In the genomic region with DNA sequence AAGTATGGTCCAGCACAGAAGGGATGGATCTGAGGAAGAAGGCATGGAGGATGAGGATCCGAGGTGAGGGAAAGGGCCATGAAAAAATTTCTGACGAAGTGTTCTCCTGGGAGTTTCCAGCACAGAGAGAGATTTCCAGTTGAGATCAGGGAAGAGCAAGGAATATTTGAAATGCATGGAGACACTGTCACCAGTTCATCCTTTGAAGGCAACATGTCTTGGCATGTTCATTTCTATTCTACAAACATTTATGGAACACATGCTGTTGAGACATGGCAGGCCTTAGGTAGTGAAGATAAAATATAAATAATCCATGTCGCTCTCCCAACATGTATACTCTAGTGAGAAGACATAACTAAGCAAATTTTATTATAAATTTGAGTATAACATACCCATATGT, we compare ENCODE assay signal across 1 cellular context.
TF ChIP-seq lines count a peak whose summit lies in the region.

No MANE protein-coding gene starts in this region.

TF ChIP-seq in HepG2, 621 proteins besides CTCF, POLR2A, EP300 and RAD21:
- no peak for TF ChIP-seq ZNF75D (CRISPR knock-in tag; IDR thresholded peaks at IDR 0.05; ENCODE audit: borderline replicate concordance)
- TF ChIP-seq, protein P1, sequence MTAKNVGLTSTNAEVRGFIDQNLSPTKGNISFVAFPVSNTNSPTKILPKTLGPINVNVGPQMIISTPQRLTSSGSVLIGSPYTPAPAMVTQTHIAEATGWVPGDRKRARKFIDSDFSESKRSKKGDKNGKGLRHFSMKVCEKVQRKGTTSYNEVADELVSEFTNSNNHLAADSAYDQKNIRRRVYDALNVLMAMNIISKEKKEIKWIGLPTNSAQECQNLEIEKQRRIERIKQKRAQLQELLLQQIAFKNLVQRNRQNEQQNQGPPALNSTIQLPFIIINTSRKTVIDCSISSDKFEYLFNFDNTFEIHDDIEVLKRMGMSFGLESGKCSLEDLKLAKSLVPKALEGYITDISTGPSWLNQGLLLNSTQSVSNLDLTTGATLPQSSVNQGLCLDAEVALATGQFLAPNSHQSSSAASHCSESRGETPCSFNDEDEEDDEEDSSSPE (CRISPR knock-in tag; IDR thresholded peaks at IDR 0.05): no peak
- TF ChIP-seq, protein P2, sequence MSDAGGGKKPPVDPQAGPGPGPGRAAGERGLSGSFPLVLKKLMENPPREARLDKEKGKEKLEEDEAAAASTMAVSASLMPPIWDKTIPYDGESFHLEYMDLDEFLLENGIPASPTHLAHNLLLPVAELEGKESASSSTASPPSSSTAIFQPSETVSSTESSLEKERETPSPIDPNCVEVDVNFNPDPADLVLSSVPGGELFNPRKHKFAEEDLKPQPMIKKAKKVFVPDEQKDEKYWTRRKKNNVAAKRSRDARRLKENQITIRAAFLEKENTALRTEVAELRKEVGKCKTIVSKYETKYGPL (CRISPR knock-in tag; IDR thresholded peaks at IDR 0.05): no peak
- TF ChIP-seq GZF1 (CRISPR knock-in tag; IDR thresholded peaks at IDR 0.05): no peak
- TF ChIP-seq, protein P3, sequence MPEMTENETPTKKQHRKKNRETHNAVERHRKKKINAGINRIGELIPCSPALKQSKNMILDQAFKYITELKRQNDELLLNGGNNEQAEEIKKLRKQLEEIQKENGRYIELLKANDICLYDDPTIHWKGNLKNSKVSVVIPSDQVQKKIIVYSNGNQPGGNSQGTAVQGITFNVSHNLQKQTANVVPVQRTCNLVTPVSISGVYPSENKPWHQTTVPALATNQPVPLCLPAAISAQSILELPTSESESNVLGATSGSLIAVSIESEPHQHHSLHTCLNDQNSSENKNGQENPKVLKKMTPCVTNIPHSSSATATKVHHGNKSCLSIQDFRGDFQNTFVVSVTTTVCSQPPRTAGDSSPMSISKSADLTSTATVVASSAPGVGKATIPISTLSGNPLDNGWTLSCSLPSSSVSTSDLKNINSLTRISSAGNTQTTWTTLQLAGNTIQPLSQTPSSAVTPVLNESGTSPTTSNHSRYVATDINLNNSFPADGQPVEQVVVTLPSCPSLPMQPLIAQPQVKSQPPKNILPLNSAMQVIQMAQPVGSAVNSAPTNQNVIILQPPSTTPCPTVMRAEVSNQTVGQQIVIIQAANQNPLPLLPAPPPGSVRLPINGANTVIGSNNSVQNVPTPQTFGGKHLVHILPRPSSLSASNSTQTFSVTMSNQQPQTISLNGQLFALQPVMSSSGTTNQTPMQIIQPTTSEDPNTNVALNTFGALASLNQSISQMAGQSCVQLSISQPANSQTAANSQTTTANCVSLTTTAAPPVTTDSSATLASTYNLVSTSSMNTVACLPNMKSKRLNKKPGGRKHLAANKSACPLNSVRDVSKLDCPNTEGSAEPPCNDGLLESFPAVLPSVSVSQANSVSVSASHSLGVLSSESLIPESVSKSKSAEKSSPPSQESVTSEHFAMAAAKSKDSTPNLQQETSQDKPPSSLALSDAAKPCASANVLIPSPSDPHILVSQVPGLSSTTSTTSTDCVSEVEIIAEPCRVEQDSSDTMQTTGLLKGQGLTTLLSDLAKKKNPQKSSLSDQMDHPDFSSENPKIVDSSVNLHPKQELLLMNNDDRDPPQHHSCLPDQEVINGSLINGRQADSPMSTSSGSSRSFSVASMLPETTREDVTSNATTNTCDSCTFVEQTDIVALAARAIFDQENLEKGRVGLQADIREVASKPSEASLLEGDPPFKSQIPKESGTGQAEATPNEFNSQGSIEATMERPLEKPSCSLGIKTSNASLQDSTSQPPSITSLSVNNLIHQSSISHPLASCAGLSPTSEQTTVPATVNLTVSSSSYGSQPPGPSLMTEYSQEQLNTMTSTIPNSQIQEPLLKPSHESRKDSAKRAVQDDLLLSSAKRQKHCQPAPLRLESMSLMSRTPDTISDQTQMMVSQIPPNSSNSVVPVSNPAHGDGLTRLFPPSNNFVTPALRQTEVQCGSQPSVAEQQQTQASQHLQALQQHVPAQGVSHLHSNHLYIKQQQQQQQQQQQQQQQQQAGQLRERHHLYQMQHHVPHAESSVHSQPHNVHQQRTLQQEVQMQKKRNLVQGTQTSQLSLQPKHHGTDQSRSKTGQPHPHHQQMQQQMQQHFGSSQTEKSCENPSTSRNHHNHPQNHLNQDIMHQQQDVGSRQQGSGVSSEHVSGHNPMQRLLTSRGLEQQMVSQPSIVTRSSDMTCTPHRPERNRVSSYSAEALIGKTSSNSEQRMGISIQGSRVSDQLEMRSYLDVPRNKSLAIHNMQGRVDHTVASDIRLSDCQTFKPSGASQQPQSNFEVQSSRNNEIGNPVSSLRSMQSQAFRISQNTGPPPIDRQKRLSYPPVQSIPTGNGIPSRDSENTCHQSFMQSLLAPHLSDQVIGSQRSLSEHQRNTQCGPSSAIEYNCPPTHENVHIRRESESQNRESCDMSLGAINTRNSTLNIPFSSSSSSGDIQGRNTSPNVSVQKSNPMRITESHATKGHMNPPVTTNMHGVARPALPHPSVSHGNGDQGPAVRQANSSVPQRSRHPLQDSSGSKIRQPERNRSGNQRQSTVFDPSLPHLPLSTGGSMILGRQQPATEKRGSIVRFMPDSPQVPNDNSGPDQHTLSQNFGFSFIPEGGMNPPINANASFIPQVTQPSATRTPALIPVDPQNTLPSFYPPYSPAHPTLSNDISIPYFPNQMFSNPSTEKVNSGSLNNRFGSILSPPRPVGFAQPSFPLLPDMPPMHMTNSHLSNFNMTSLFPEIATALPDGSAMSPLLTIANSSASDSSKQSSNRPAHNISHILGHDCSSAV (CRISPR knock-in tag; IDR thresholded peaks at IDR 0.05; ENCODE audit: borderline replicate concordance): no peak
- TF ChIP-seq HIVEP1 (CRISPR knock-in tag; IDR thresholded peaks at IDR 0.05): no peak
- TF ChIP-seq, protein P4, sequence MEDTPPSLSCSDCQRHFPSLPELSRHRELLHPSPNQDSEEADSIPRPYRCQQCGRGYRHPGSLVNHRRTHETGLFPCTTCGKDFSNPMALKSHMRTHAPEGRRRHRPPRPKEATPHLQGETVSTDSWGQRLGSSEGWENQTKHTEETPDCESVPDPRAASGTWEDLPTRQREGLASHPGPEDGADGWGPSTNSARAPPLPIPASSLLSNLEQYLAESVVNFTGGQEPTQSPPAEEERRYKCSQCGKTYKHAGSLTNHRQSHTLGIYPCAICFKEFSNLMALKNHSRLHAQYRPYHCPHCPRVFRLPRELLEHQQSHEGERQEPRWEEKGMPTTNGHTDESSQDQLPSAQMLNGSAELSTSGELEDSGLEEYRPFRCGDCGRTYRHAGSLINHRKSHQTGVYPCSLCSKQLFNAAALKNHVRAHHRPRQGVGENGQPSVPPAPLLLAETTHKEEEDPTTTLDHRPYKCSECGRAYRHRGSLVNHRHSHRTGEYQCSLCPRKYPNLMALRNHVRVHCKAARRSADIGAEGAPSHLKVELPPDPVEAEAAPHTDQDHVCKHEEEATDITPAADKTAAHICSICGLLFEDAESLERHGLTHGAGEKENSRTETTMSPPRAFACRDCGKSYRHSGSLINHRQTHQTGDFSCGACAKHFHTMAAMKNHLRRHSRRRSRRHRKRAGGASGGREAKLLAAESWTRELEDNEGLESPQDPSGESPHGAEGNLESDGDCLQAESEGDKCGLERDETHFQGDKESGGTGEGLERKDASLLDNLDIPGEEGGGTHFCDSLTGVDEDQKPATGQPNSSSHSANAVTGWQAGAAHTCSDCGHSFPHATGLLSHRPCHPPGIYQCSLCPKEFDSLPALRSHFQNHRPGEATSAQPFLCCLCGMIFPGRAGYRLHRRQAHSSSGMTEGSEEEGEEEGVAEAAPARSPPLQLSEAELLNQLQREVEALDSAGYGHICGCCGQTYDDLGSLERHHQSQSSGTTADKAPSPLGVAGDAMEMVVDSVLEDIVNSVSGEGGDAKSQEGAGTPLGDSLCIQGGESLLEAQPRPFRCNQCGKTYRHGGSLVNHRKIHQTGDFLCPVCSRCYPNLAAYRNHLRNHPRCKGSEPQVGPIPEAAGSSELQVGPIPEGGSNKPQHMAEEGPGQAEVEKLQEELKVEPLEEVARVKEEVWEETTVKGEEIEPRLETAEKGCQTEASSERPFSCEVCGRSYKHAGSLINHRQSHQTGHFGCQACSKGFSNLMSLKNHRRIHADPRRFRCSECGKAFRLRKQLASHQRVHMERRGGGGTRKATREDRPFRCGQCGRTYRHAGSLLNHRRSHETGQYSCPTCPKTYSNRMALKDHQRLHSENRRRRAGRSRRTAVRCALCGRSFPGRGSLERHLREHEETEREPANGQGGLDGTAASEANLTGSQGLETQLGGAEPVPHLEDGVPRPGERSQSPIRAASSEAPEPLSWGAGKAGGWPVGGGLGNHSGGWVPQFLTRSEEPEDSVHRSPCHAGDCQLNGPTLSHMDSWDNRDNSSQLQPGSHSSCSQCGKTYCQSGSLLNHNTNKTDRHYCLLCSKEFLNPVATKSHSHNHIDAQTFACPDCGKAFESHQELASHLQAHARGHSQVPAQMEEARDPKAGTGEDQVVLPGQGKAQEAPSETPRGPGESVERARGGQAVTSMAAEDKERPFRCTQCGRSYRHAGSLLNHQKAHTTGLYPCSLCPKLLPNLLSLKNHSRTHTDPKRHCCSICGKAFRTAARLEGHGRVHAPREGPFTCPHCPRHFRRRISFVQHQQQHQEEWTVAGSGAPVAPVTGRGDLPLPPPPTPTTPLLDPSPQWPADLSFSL (CRISPR knock-in tag; IDR thresholded peaks at IDR 0.05): no peak
- TF ChIP-seq, protein P5, sequence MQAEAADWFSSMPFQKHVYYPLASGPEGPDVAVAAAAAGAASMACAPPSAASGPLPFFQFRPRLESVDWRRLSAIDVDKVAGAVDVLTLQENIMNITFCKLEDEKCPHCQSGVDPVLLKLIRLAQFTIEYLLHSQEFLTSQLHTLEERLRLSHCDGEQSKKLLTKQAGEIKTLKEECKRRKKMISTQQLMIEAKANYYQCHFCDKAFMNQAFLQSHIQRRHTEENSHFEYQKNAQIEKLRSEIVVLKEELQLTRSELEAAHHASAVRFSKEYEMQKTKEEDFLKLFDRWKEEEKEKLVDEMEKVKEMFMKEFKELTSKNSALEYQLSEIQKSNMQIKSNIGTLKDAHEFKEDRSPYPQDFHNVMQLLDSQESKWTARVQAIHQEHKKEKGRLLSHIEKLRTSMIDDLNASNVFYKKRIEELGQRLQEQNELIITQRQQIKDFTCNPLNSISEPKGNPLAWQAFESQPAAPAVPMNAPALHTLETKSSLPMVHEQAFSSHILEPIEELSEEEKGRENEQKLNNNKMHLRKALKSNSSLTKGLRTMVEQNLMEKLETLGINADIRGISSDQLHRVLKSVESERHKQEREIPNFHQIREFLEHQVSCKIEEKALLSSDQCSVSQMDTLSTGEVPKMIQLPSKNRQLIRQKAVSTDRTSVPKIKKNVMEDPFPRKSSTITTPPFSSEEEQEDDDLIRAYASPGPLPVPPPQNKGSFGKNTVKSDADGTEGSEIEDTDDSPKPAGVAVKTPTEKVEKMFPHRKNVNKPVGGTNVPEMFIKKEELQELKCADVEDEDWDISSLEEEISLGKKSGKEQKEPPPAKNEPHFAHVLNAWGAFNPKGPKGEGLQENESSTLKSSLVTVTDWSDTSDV (CRISPR knock-in tag; IDR thresholded peaks at IDR 0.05): no peak
- TF ChIP-seq, protein P6, sequence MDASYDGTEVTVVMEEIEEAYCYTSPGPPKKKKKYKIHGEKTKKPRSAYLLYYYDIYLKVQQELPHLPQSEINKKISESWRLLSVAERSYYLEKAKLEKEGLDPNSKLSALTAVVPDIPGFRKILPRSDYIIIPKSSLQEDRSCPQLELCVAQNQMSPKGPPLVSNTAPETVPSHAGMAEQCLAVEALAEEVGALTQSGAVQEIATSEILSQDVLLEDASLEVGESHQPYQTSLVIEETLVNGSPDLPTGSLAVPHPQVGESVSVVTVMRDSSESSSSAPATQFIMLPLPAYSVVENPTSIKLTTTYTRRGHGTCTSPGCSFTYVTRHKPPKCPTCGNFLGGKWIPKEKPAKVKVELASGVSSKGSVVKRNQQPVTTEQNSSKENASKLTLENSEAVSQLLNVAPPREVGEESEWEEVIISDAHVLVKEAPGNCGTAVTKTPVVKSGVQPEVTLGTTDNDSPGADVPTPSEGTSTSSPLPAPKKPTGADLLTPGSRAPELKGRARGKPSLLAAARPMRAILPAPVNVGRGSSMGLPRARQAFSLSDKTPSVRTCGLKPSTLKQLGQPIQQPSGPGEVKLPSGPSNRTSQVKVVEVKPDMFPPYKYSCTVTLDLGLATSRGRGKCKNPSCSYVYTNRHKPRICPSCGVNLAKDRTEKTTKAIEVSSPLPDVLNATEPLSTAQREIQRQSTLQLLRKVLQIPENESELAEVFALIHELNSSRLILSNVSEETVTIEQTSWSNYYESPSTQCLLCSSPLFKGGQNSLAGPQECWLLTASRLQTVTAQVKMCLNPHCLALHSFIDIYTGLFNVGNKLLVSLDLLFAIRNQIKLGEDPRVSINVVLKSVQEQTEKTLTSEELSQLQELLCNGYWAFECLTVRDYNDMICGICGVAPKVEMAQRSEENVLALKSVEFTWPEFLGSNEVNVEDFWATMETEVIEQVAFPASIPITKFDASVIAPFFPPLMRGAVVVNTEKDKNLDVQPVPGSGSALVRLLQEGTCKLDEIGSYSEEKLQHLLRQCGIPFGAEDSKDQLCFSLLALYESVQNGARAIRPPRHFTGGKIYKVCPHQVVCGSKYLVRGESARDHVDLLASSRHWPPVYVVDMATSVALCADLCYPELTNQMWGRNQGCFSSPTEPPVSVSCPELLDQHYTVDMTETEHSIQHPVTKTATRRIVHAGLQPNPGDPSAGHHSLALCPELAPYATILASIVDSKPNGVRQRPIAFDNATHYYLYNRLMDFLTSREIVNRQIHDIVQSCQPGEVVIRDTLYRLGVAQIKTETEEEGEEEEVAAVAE (CRISPR knock-in tag; IDR thresholded peaks at IDR 0.05; ENCODE audit: borderline replicate concordance): no peak
- TF ChIP-seq NR2F6 (IDR thresholded peaks at IDR 0.05): no peak
- no peak for TF ChIP-seq NR2F6 (CRISPR knock-in tag; IDR thresholded peaks at IDR 0.05)
- TF ChIP-seq, protein P7, sequence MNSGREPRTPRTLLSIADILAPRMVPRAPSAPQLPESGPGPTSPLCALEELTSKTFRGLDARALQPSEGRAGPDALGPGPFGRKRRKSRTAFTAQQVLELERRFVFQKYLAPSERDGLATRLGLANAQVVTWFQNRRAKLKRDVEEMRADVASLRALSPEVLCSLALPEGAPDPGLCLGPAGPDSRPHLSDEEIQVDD (CRISPR knock-in tag; IDR thresholded peaks at IDR 0.05; ENCODE audit: borderline replicate concordance): no peak
- no peak for TF ChIP-seq TBL1XR1 (IDR thresholded peaks at IDR 0.05; ENCODE audit: borderline replicate concordance, low read length, partially characterized antibody)
- no peak for TF ChIP-seq ZNF619 (CRISPR knock-in tag; IDR thresholded peaks at IDR 0.05)
- TF ChIP-seq ZFP82 (CRISPR knock-in tag; IDR thresholded peaks at IDR 0.05; ENCODE audit: borderline replicate concordance): no peak
- TF ChIP-seq ZFY (CRISPR knock-in tag; IDR thresholded peaks at IDR 0.05): no peak
